In the genomic region with DNA sequence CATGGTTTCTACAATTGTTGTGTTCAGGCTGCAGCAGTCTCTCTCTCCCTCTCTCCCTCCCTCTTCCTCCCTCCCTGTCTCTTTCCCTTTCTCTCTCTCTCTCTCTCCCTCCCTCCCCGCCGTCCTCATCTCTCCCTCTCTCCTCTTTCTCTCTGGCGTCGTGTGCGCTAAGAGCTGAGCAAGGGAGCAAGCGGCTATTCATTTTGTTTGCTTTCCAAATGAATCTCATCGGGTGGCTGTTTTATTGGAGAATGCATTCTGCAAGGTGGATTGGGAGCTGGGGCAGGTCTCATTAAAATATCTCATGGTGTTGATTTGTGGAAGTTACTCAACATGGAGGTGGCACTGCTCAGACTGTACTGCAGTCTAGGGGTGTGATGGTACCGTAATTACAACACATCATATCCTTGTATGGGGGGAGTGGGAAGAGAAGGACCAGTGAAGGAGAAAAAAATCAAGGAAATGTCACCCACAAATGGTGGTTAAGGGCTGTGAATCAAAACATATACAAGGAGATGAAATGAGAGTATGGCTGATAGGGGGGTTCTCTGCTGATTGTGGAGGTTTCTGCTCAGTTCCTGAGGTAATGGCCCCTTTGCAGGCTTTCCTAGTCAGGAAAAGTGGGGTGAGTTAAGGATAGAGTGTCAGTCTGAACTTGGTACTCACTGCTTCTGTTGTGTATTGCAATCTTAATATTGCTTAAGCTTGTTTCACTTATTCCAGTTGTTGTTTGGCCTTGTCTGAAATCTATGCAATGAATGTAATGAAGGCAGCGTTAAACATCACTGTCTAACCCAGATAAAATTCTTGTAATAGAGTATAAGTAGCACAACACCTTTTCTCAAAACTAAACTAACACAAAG, we compare ENCODE assay signal across 8 cellular contexts. TPM values are rescaled to one million over a fixed set of nuclear protein-coding genes. Genes with fewer than 3 reads are reported as not detected.
A peak's percentile ranks its signal among the peaks of the same experiment; 100 is the strongest.
DNase-seq lines count a peak whose midpoint lies in the region; ATAC-seq, FAIRE-seq and TF ChIP-seq lines count a peak whose summit lies in the region.

No MANE protein-coding gene starts in this region.

- intact Hi-C loops in colonic mucosa (cut with DNase I) = no loop called here

- H3K27ac ChIP-seq in colonic mucosa = peak overlapping the region; percentile 96

- peaks cover 25% of the 10 kb centered on the region for H3K4me1 Mint-ChIP-seq in mesothelial cell of epicardium

- no peak for ATAC-seq in HG02588 (IDR thresholded peaks at IDR 0.05; ENCODE audit: unreplicated experiment)

- H3K9me3 Mint-ChIP-seq in mesothelial cell of epicardium = no peaks in the 10 kb centered on the region

- H3K27me3 ChIP-seq in colonic mucosa = no peaks in the 10 kb centered on the region

- H3K27me3 Mint-ChIP-seq in mesothelial cell of epicardium (ENCODE audit: low read depth) = no peaks in the 10 kb centered on the region

- H3K9ac ChIP-seq in colonic mucosa (ENCODE audit: low read depth in 2 of 2, low read length in 2 of 2) = peak overlapping the region; percentile 30 to 100

- peaks cover 23% of the 10 kb centered on the region for H3K36me3 Mint-ChIP-seq in mesothelial cell of epicardium

- H3K9me3 ChIP-seq in colonic mucosa = no peaks in the 10 kb centered on the region

- no peak for DNase-seq in GM19239 (ENCODE audit: insufficient read length, low spot score)
- peak; percentile 16 for DNase-seq in NCI-H774 (lab: John Stamatoyannopoulos, UW)
- DNase-seq in colonic mucosa = peak; percentile 53
- no peak for DNase-seq in mesothelial cell of epicardium (ENCODE audit: low spot score in 2 of 2, unreplicated experiment in 2 of 2)
- DNase-seq in urothelium cell line (ENCODE audit: low spot score) = no peak
- no peak for DNase-seq in T-helper 9 cell
- no peak for DNase-seq in epidermal melanocyte (ENCODE audit: insufficient read length, low spot score)

- peak overlapping the region; percentile 98 for H3K4me3 Mint-ChIP-seq in mesothelial cell of epicardium

- H3K4me3 ChIP-seq in colonic mucosa = peak overlapping the region; percentile 100

- no peaks in the 10 kb centered on the region for H3K4me1 ChIP-seq in colonic mucosa

- H3K27ac Mint-ChIP-seq in mesothelial cell of epicardium = peak overlapping the region; percentile 54

- peaks cover 2% of the 10 kb centered on the region for H3K36me3 ChIP-seq in colonic mucosa

- peak; percentile 18 for FAIRE-seq in GM19239 (lab: Jason Lieb, UNC)
- FAIRE-seq in urothelium cell line (lab: Jason Lieb, UNC) = no peak

- no peak for TF ChIP-seq CTCF in colonic mucosa (IDR thresholded peaks at IDR 0.05)
- no peak for TF ChIP-seq CTCF in mesothelial cell of epicardium (IDR thresholded peaks at IDR 0.05; ENCODE audit: unreplicated experiment)

RNA-seq across cellular contexts. Expression of a gene that starts 2.7 kb away (rescaled TPM):
- total RNA-seq in colonic mucosa = 10 to 100 TPM; 77.0 to 81.0 TPM
- total RNA-seq in mesothelial cell of epicardium = 132 to 139 TPM (median 135 TPM) in 3 replicates

RNA-seq across cellular contexts. Expression of a gene that starts 15.8 kb away (rescaled TPM):
- total RNA-seq in colonic mucosa (10 to 100 TPM; 53.8 to 55.3 TPM), mesothelial cell of epicardium (103 to 107 TPM (median 107 TPM) in 3 replicates)

RNA-seq across cellular contexts. Expression of a gene that starts 24.1 kb away (rescaled TPM):
- total RNA-seq in colonic mucosa (10 to 100 TPM in 1 of 2 donors, 1 to 10 TPM in 1; 4.8 to 18.8 TPM), mesothelial cell of epicardium (2.4 to 2.6 TPM (median 2.6 TPM) in 3 replicates)

RNA-seq across cellular contexts. Expression of a gene that starts 52.8 kb away (rescaled TPM):
- total RNA-seq in colonic mucosa = 100 to 1,000 TPM in 1 of 2 donors, 10 to 100 TPM in 1; 98.2 to 108 TPM
- total RNA-seq in mesothelial cell of epicardium = 23.1 to 28.2 TPM (median 23.8 TPM) in 3 replicates

Comparison
In these comparisons a context has a peak if more than half of its experiments do, and no peak if none do; other contexts are left out.
1. DNase-seq: peak in NCI-H774 (single experiment) and colonic mucosa (single experiment); none in GM19239 (single experiment), mesothelial cell of epicardium (0 of 2), urothelium cell line (single experiment), T-helper 9 cell (single experiment) and epidermal melanocyte (single experiment).